In the genomic region with DNA sequence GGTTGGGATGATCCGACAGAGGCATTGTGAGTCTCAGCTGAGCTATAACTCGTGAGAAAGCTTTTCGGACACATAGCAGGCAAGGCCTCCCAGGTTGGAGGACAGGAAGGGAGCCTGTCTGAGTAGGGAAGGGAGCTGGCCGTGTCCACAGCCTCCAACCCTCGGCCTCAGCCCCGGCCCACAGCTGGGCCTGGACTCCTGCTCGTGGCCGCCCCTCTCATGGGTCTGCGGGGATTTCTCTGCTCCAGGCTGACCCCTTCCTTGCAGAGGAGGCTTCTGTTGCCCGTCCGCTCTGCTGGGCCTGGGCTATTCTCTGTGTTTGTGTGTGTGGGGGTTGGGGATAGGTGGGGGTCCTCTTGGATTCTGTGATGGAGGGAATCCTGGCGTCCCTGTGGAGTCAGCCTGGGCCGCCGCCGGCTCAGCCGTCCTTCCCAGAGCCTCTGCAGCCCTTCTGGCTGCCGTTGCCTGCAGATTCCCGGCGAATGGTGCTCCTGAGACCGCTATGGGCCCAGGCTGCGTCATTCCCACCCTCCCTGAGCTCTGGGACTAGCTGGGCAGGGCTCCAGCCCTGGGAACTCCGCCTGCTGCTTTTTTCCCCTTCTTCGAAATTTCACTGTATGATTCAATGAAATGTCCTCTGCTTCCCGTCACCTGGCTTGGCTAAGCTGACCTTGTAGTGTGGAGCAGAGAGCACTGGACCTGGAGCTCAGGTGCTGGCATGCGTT, we compare ENCODE assay signal across 1 cellular context.
TF ChIP-seq lines count a peak whose summit lies in the region.

No MANE protein-coding gene starts in this region.

TF ChIP-seq in WTC11, 78 proteins besides CTCF, POLR2A, EP300 and RAD21 (continued from another document):
- TF ChIP-seq, protein P1, sequence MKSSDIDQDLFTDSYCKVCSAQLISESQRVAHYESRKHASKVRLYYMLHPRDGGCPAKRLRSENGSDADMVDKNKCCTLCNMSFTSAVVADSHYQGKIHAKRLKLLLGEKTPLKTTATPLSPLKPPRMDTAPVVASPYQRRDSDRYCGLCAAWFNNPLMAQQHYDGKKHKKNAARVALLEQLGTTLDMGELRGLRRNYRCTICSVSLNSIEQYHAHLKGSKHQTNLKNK (CRISPR knock-in tag; IDR thresholded peaks at IDR 0.05): no peak
- TF ChIP-seq ETV6 (CRISPR knock-in tag; IDR thresholded peaks at IDR 0.05): no peak
